ENCODE assay signal across 8 cellular contexts in the genomic region with DNA sequence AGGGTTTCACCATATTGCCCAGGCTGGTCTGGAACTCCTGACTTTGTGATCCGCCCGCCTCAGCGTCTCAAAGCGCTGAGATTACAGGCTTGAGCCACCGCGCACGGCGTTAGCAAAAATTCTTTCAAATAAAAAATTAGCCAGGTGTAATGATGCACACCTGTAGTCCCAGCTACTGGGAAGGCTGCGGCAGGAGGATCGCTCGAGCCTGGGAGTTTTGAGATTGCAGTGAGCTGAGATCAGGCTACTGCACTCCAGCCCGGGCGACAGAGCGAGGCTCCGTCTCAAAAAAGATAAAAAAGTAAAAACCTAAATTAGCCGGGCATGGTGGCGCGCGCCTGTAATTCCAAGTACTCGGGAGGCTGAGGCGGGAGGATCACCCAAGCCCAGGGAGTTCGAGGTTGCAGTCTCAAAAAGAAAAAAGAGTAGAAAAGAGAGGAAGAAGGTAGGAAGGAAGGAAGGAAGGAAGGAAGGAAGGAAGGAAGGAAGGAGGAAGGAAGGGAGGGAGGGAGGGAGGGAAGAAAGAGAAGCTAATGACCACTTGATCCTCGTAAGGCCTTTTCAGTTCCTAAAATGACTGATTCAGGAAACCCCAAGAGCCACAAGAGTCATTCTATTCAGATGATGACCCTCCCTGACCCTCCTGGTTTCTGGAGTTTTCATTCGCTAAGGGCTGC. TPM values are rescaled to one million over a fixed set of nuclear protein-coding genes. Genes with fewer than 3 reads are reported as not detected.
A peak's percentile ranks its signal among the peaks of the same experiment; 100 is the strongest.
DNase-seq lines count a peak whose midpoint lies in the region; ATAC-seq and TF ChIP-seq lines count a peak whose summit lies in the region.

No MANE protein-coding gene starts in this region.

- intact Hi-C loops in CD14-positive monocyte (cut with micrococcal nuclease) = loop anchor here in 1 of 2 donors (10.0 kb wide), 1 partner anchor 568 kb away; a partner anchor contains a TSS
- intact Hi-C loops in body of pancreas (cut with DNase I) = no loop called here

- in situ Hi-C loops in KBM-7 (cut with MboI; ENCODE audit: low pct_unique_long_range_greater_than_20kb, low sequenced_read_pairs) (no loop called here), GM13977 (cut with MboI; ENCODE audit: low pct_unique_long_range_greater_than_20kb, low sequenced_read_pairs, unreplicated experiment) (no loop called here)

- H3K27me3 ChIP-seq in body of pancreas = no peaks in the 10 kb centered on the region

- H3K27me3 Mint-ChIP-seq in CD14-positive monocyte (ENCODE audit: low read depth in 3 of 3) (peaks cover 49 to 55% (median 54%) of the 10 kb centered on the region in 3 donors), mesothelial cell of epicardium (ENCODE audit: low read depth) (peaks cover 4% of the 10 kb centered on the region)

- H3K36me3 Mint-ChIP-seq in CD14-positive monocyte = peaks cover 0 to 3% of the 10 kb centered on the region in 2 donors
- H3K36me3 Mint-ChIP-seq in mesothelial cell of epicardium = no peaks in the 10 kb centered on the region

- WGBS in body of pancreas, 2 donors = 82 to 92% methylated on average over 23 to 24 of the region's 24 CpGs

- DNase-seq in CD14-positive monocyte (ENCODE audit: low spot score) (no peak), KBM-7 (peak; percentile 87), body of pancreas (no peak), mesothelial cell of epicardium (ENCODE audit: low spot score in 2 of 2, unreplicated experiment in 2 of 2) (no peak), GM13977 (ENCODE audit: low spot score) (no peak), GM19240 (ENCODE audit: insufficient read length, low spot score) (no peak), NCI-H128 (lab: John Stamatoyannopoulos, UW; ENCODE audit: unreplicated experiment) (no peak)

- TF ChIP-seq CTCF in CD14-positive monocyte (IDR thresholded peaks at IDR 0.05) (no peak), body of pancreas (IDR thresholded peaks at IDR 0.05) (no peak), mesothelial cell of epicardium (IDR thresholded peaks at IDR 0.05; ENCODE audit: unreplicated experiment) (no peak), GM13977 (IDR thresholded peaks at IDR 0.05; ENCODE audit: extremely low read depth, insufficient read depth, missing control alignments) (no peak)

- H3K4me3 ChIP-seq in body of pancreas = no peak overlapping the region

- H3K9me3 Mint-ChIP-seq in CD14-positive monocyte (peaks cover 0 to 7% (median 2%) of the 10 kb centered on the region in 7 donors), mesothelial cell of epicardium (no peaks in the 10 kb centered on the region)

- no peak for TF ChIP-seq POLR2A in body of pancreas (IDR thresholded peaks at IDR 0.05)

- ATAC-seq in GM21423 (IDR thresholded peaks at IDR 0.05; ENCODE audit: unreplicated experiment) (peak; percentile 39), body of pancreas (no peak)

- H3K27ac ChIP-seq in body of pancreas = peak overlapping the region; percentile 88 to 100 (median 94)

- no peaks in the 10 kb centered on the region for H3K9me3 ChIP-seq in body of pancreas

- H3K36me3 ChIP-seq in body of pancreas (replicated peaks in 1 of 2; ENCODE audit: insufficient read depth in 1 of 2, low read depth in 2 of 2) = no peaks in the 10 kb centered on the region

- peaks cover 11% of the 10 kb centered on the region for H3K4me1 ChIP-seq in body of pancreas

- H3K4me3 Mint-ChIP-seq in CD14-positive monocyte (peak overlapping the region; percentile 78 to 83), mesothelial cell of epicardium (peak overlapping the region; percentile 72)

- H3K4me1 Mint-ChIP-seq in CD14-positive monocyte = peaks cover 20% of the 10 kb centered on the region
- peaks cover 4% of the 10 kb centered on the region for H3K4me1 Mint-ChIP-seq in mesothelial cell of epicardium

- H3K27ac Mint-ChIP-seq in CD14-positive monocyte = peak overlapping the region; percentile 82 to 95 (median 93)
- peak overlapping the region; percentile 95 for H3K27ac Mint-ChIP-seq in mesothelial cell of epicardium

RNA-seq across cellular contexts. Expression of a gene that starts 59.2 kb away (rescaled TPM):
- not detected for polyA plus RNA-seq in CD14-positive monocyte
- not detected for total RNA-seq in body of pancreas
- total RNA-seq in mesothelial cell of epicardium = 1.7 to 1.8 TPM (median 1.8 TPM) in 3 replicates
